In the genomic region with DNA sequence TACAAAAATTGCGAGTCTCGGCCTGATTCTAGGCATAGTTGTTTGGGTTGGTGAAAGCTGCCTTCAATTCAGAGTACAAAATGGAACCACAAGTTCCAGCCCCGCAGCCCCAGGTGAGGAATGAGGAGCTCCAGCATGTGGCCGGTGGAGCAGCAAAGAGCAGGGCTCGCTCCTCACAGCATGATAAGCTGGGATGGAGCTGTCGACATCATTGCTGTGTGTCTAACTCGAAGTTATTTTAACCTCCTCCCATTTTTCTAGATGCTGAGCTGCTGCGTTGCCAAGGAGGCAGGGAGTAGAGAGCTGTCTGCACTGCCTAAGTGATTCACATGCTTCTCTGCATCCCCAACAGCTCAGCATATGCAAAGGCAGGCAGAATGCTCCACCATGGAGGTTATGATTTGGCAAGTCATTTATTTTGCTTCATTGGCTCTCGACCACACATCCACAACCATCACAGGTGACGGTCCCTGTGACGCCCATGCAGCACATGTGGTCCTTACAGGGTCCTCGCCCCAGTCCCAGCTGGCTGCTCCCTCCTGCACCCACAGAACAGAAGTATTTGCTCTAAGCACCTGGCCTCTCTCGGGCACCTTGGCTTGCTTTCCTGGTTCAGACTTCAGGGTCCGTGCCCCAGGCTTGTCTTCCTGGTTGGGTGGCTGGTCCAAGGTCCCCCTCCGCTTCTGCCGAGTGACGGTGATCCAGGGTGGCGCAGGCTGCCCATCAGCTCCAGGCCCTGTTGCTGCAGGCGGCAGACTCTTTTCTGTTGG, we compare ENCODE assay signal across 16 cellular contexts.
DNase-seq lines count a peak whose midpoint lies in the region; ATAC-seq and TF ChIP-seq lines count a peak whose summit lies in the region.
"Had no signal": no experiment of that assay in that cellular context is flagged by ENCODE, and none has a peak within 500 bp of the region (broad histone marks: within the 10 kb centered on the region; RNA-seq: fewer than 3 reads in every experiment).

No MANE protein-coding gene starts in this region.

- H3K9me3 ChIP-seq in KOPT-K1 (ENCODE audit: insufficient read depth, low read length, poor library complexity, severe bottlenecking): no peaks in the 10 kb centered on the region
- H3K9me3 ChIP-seq: MG63 had no signal

- no peaks in the 10 kb centered on the region for H3K36me3 ChIP-seq in KOPT-K1 (ENCODE audit: insufficient read depth, low read length)
- H3K36me3 ChIP-seq: MG63 had no signal

- H3K27me3 ChIP-seq in dorsolateral prefrontal cortex: no peaks in the 10 kb centered on the region
- H3K27me3 ChIP-seq: MG63 had no signal

- H3K4me3 ChIP-seq in dorsolateral prefrontal cortex: no peak overlapping the region
- H3K4me3 ChIP-seq: MG63 had no signal

- ATAC-seq in HG03442 (IDR thresholded peaks at IDR 0.05; ENCODE audit: unreplicated experiment) (no peak), HG02610 (IDR thresholded peaks at IDR 0.05; ENCODE audit: unreplicated experiment) (no peak), GM21447 (IDR thresholded peaks at IDR 0.05; ENCODE audit: unreplicated experiment) (no peak)

- peak; percentile 68 for DNase-seq in Ammon's horn (ENCODE audit: low spot score)
- DNase-seq in dorsolateral prefrontal cortex: peak in 3 of 10 donors; percentile 32 to 58 (median 47)
- peak; percentile 36 for DNase-seq in occipital lobe (lab: John Stamatoyannopoulos, UW)
- no peak for DNase-seq in COLO668 (lab: John Stamatoyannopoulos, UW; ENCODE audit: unreplicated experiment)
- DNase-seq: Calu3, DMS79 treated with DMSO at 0.1 percent for 48 hours, GDM1, HFFc6, NCI-H1105, NCI-H1694 treated with DMSO at 0.1 percent for 48 hours had no signal

- TF ChIP-seq CTCF in dorsolateral prefrontal cortex (IDR thresholded peaks at IDR 0.05 in 54 of 56, conservative IDR thresholded peaks at IDR 0.05 in 2 of 56; ENCODE audit: low read depth in 1 of 56, partially characterized antibody in 56 of 56): no peak

- peak overlapping the region; percentile 52 for H3K27ac ChIP-seq in KOPT-K1 (ENCODE audit: low read depth, low read length, poor library complexity, severe bottlenecking)
- peak overlapping the region in 43 of 59 donors; percentile 2 to 76 (median 49) for H3K27ac ChIP-seq in dorsolateral prefrontal cortex
- H3K27ac ChIP-seq: KMS-11 had no signal

- intact Hi-C loops in dorsolateral prefrontal cortex (cut with DNase I): no loop called here
